Comparison of ENCODE assay signal across 19 cellular contexts in genomic region chr11:57471496-57471895, GRCh38. TPM values are rescaled to one million over a fixed set of nuclear protein-coding genes. Genes with fewer than 3 reads are reported as not detected.
DNase-seq lines count a peak whose midpoint lies in the region; ATAC-seq and TF ChIP-seq lines count a peak whose summit lies in the region.
"Had no signal": no experiment of that assay in that cellular context is flagged by ENCODE, and none has a peak within 500 bp of the region (broad histone marks: within the 10 kb centered on the region; RNA-seq: fewer than 3 reads in every experiment).

No MANE protein-coding gene starts in this region.

- H3K9me3 ChIP-seq in MG63: no peaks in the 10 kb centered on the region
- H3K9me3 ChIP-seq in colonic mucosa: no peaks in the 10 kb centered on the region
- H3K9me3 ChIP-seq: Caco-2, SJSA1 had no signal

- no peak overlapping the region for H3K9ac ChIP-seq in colonic mucosa (ENCODE audit: low read depth in 2 of 2, low read length in 2 of 2)

- intact Hi-C loops in colonic mucosa (cut with DNase I): no loop called here

- DNase-seq in NCI-H2107 treated with DMSO at 0.1 percent for 48 hours (lab: John Stamatoyannopoulos, UW; ENCODE audit: unreplicated experiment) (peak; percentile 58), NCI-H2107 (lab: John Stamatoyannopoulos, UW) (no peak), MG63 (peak; percentile 53), NCI-H226 (peak; percentile 33), left lobe of liver (ENCODE audit: low spot score) (no peak), NOMO-1 (lab: John Stamatoyannopoulos, UW; ENCODE audit: unreplicated experiment in 2 of 2) (no peak), colonic mucosa (no peak)
- DNase-seq: Caco-2; IMR-90; Kasumi-1; NCI-H187 treated with DMSO at 0.1 percent for 48 hours; NCI-H524 treated with DMSO at 0.1 percent for 48 hours; NK-92 treated with Interleukin-12 subunit alpha and Interleukin-12 subunit beta, amount 100 ng/mL, for 24 hours; SW 1271 had no signal

- H3K27ac ChIP-seq in colonic mucosa: no peak overlapping the region
- H3K27ac ChIP-seq: C4-2B, SJSA1 had no signal

- no peak for TF ChIP-seq CTCF in colonic mucosa (IDR thresholded peaks at IDR 0.05)

- no peaks in the 10 kb centered on the region for H3K36me3 ChIP-seq in MG63
- no peaks in the 10 kb centered on the region for H3K36me3 ChIP-seq in colonic mucosa
- H3K36me3 ChIP-seq: SJSA1 had no signal

- H3K4me1 ChIP-seq in colonic mucosa: peaks cover 4% of the 10 kb centered on the region
- H3K4me1 ChIP-seq: Caco-2 had no signal

- peak; percentile 16 for ATAC-seq in left lobe of liver
- no peak for ATAC-seq in GM18868 (IDR thresholded peaks at IDR 0.05; ENCODE audit: unreplicated experiment)
- ATAC-seq: GM12878, HCT116 had no signal

- H3K4me3 ChIP-seq in MG63: no peak overlapping the region
- no peak overlapping the region for H3K4me3 ChIP-seq in colonic mucosa
- H3K4me3 ChIP-seq: GM12878, SJSA1 had no signal

- H3K27me3 ChIP-seq in MG63 (no peaks in the 10 kb centered on the region), colonic mucosa (no peaks in the 10 kb centered on the region)

RNA-seq across cellular contexts. Expression of gene RTN4RL2, which starts 11.2 kb away (rescaled TPM):
- total RNA-seq in MG63 (2014; rRNA removed; shearing (Covaris generic); ENCODE audit: low replicate concordance): 0.03 and 1.6 TPM in 2 replicates
- total RNA-seq in left lobe of liver: 22.0 TPM
- under 1 TPM; 0.54 to 0.82 TPM for total RNA-seq in colonic mucosa
- total RNA-seq: IMR-90, SJSA1 had no signal

RNA-seq across cellular contexts. Expression of gene SLC43A1, which starts 44.0 kb away (rescaled TPM):
- total RNA-seq in MG63 (2014; rRNA removed; shearing (Covaris generic); ENCODE audit: low replicate concordance): 3.2 and 4.0 TPM in 2 replicates
- 115 TPM for total RNA-seq in left lobe of liver
- total RNA-seq in colonic mucosa: 10 to 100 TPM in 1 of 2 donors, 1 to 10 TPM in 1; 8.7 to 19.0 TPM

RNA-seq across cellular contexts. Expression of gene SLC43A3, which starts 44.6 kb away (rescaled TPM):
- 73.1 and 84.3 TPM in 2 replicates for total RNA-seq in MG63 (2014; rRNA removed; shearing (Covaris generic); ENCODE audit: low replicate concordance)
- total RNA-seq in left lobe of liver (127 TPM), colonic mucosa (10 to 100 TPM; 10.6 to 21.4 TPM)
- total RNA-seq: Caco-2 had no signal

RNA-seq across cellular contexts. Expression of gene TIMM10, which starts 59.1 kb away (rescaled TPM):
- 99.6 and 106 TPM in 2 replicates for total RNA-seq in MG63 (2014; rRNA removed; shearing (Covaris generic); ENCODE audit: low replicate concordance)
- total RNA-seq in left lobe of liver: 39.3 TPM
- total RNA-seq in colonic mucosa: 10 to 100 TPM; 54.8 to 67.1 TPM

Comparison
In these comparisons a context has a peak if more than half of its experiments do, and no peak if none do; other contexts are left out.
1. DNase-seq: peak in NCI-H2107 treated with DMSO at 0.1 percent for 48 hours (single experiment), MG63 (single experiment) and NCI-H226 (single experiment); none in NCI-H2107 (single experiment), left lobe of liver (single experiment), NOMO-1 (0 of 2) and colonic mucosa (single experiment).